ENCODE assay signal across 17 cellular contexts in genomic region chr6:29685718-29686326, GRCh38. TPM values are rescaled to one million over a fixed set of nuclear protein-coding genes. Genes with fewer than 3 reads are reported as not detected.
DNase-seq lines count a peak whose midpoint lies in the region; ATAC-seq and TF ChIP-seq lines count a peak whose summit lies in the region.
"Had no signal": no experiment of that assay in that cellular context is flagged by ENCODE, and none has a peak within 500 bp of the region (broad histone marks: within the 10 kb centered on the region; RNA-seq: fewer than 3 reads in every experiment).

No MANE protein-coding gene starts in this region.

- no peak overlapping the region for H3K9ac ChIP-seq in neuronal stem cell (ENCODE audit: low read depth, low read length, poor library complexity)

- TF ChIP-seq CTCF in GM23338 (conservative IDR thresholded peaks at IDR 0.05; ENCODE audit: low read depth in 2 of 2) (peak; percentile 86 to 98), ovary (IDR thresholded peaks at IDR 0.05) (no peak)

- no peak overlapping the region for H3K18ac ChIP-seq in neuronal stem cell (ENCODE audit: low read length)

- H2BK120ac ChIP-seq in neuronal stem cell (ENCODE audit: low read depth, low read length), result no peak overlapping the region

- H3K4ac ChIP-seq in neuronal stem cell (ENCODE audit: low read length), result no peak overlapping the region

- no peaks in the 10 kb centered on the region for H3K9me3 ChIP-seq in neuronal stem cell (replicated peaks in 1 of 2; ENCODE audit: control insufficient read depth in 2 of 2, insufficient read depth in 1 of 2, low read depth in 1 of 2, low read length in 2 of 2)
- no peaks in the 10 kb centered on the region for H3K9me3 ChIP-seq in ovary
- H3K9me3 ChIP-seq: right lobe of liver had no signal

- H3K14ac ChIP-seq in neuronal stem cell (ENCODE audit: low read length), result no peak overlapping the region

- peak overlapping the region; percentile 34; the same call in 1 of the 2 replicates for H3K27ac Mint-ChIP-seq in GM23338
- H3K27ac Mint-ChIP-seq: activated naive CD4-positive, alpha-beta T cell treated with anti-CD3 and anti-CD28 coated beads, Interleukin-2, amount 50 U/mL, for 24 hours; natural killer cell had no signal

- H3K27ac ChIP-seq in GM23338 (ENCODE audit: low read depth) (no peak overlapping the region), neuronal stem cell (replicated peaks; ENCODE audit: low read length) (no peak overlapping the region), ovary (no peak overlapping the region)
- H3K27ac ChIP-seq: C4-2B, right lobe of liver had no signal

- peak; percentile 85 for DNase-seq in GM23338 (ENCODE audit: low spot score)
- DNase-seq in SK-MEL-5 (ENCODE audit: low read depth, low spot score), result peak; percentile 45
- DNase-seq in globus pallidus (ENCODE audit: low spot score), result peak; percentile 55
- DNase-seq in neuronal stem cell (ENCODE audit: low spot score), result peak; percentile 33
- no peak for DNase-seq in AG08395 (ENCODE audit: low spot score)
- no peak for DNase-seq in ovary
- no peak for DNase-seq in NCI-H2196 (lab: John Stamatoyannopoulos, UW; ENCODE audit: unreplicated experiment)
- DNase-seq: DND-41; natural killer cell; NCI-H1092 treated with DMSO at 0.1 percent for 48 hours; NCI-H2227 treated with DMSO at 0.1 percent for 48 hours; right lobe of liver; stimulated activated CD4-positive, alpha-beta T cell treated with anti-CD3 and anti-CD28 coated beads, Interleukin-4, amount 100 ng/mL, for 1 hour had no signal

- H3K79me1 ChIP-seq in neuronal stem cell (ENCODE audit: low read depth, low read length), result no peaks in the 10 kb centered on the region

- no peak overlapping the region for H2AK5ac ChIP-seq in neuronal stem cell (ENCODE audit: low read depth, low read length)

- peak overlapping the region; percentile 25 for H3K23ac ChIP-seq in neuronal stem cell (ENCODE audit: low read depth, low read length, poor library complexity)

- no peak overlapping the region for H3K4me3 ChIP-seq in GM23338
- H3K4me3 ChIP-seq in neuronal stem cell (ENCODE audit: low read length in 2 of 2), result no peak overlapping the region
- no peak overlapping the region for H3K4me3 ChIP-seq in ovary

- H3K4me1 ChIP-seq in GM23338 (ENCODE audit: insufficient read depth) (peaks cover 12% of the 10 kb centered on the region), neuronal stem cell (ENCODE audit: control insufficient read depth in 2 of 2, insufficient read depth in 1 of 2, low read depth in 1 of 2, low read length in 2 of 2) (no peaks in the 10 kb centered on the region), ovary (ENCODE audit: insufficient read depth) (no peaks in the 10 kb centered on the region)
- H3K4me1 ChIP-seq: right lobe of liver had no signal

- no peaks in the 10 kb centered on the region for H3K79me2 ChIP-seq in GM23338 (replicated peaks; ENCODE audit: insufficient read depth)

- no peak overlapping the region for H4K91ac ChIP-seq in neuronal stem cell (ENCODE audit: low read depth, low read length, poor library complexity)

- no peak overlapping the region for H4K8ac ChIP-seq in neuronal stem cell (ENCODE audit: low read depth, low read length)

- H3K4me2 ChIP-seq in GM23338, result no peak overlapping the region
- H3K4me2 ChIP-seq in neuronal stem cell (ENCODE audit: insufficient read depth, low read length, poor library complexity, severe bottlenecking), result no peak overlapping the region

- peaks cover 8% of the 10 kb centered on the region for H3K27me3 Mint-ChIP-seq in GM23338 (ENCODE audit: insufficient read depth, low read depth, poor library complexity)

- no peak overlapping the region for H2BK12ac ChIP-seq in neuronal stem cell (ENCODE audit: low read length)

- H4K20me1 ChIP-seq in GM23338 (replicated peaks; ENCODE audit: insufficient read depth), result no peaks in the 10 kb centered on the region

- H2BK15ac ChIP-seq in neuronal stem cell (ENCODE audit: low read length), result no peak overlapping the region

- no peak for TF ChIP-seq EP300 in ovary (IDR thresholded peaks at IDR 0.05)

- intact Hi-C loops in ovary (cut with DNase I), result no loop called here

- 0 out of 2 replicates have a peak, but pooled peaks cover 2% of the 10 kb centered on the region for H3F3A ChIP-seq in GM23338 (replicated peaks; ENCODE audit: low read depth)

- no peaks in the 10 kb centered on the region for H3K9me2 ChIP-seq in GM23338 (ENCODE audit: insufficient read depth)

- H3K4me1 Mint-ChIP-seq in GM23338, result peaks cover 12% of the 10 kb centered on the region; the same call in 2 of the 3 replicates
- H3K4me1 Mint-ChIP-seq: activated naive CD4-positive, alpha-beta T cell treated with anti-CD3 and anti-CD28 coated beads, Interleukin-2, amount 50 U/mL, for 24 hours had no signal

- H3K9me3 Mint-ChIP-seq in GM23338, result peaks cover 5% of the 10 kb centered on the region
- H3K9me3 Mint-ChIP-seq: activated naive CD4-positive, alpha-beta T cell treated with anti-CD3 and anti-CD28 coated beads, Interleukin-2, amount 50 U/mL, for 24 hours; natural killer cell had no signal

- WGBS in neuronal stem cell (ENCODE audit: extremely low coverage in 2 of 2, insufficient read length in 2 of 2, insufficient replicate concordance in 1 of 2), 2 donors, result no CpG with 5 or more reads among the region's 15 CpGs
- 44 to 61% (median 52%) methylated on average over 15 of the region's 15 CpGs for WGBS in ovary, 3 donors

- H3K4me3 Mint-ChIP-seq in GM23338, result no peak overlapping the region
- H3K4me3 Mint-ChIP-seq: activated naive CD4-positive, alpha-beta T cell treated with anti-CD3 and anti-CD28 coated beads, Interleukin-2, amount 50 U/mL, for 24 hours; natural killer cell had no signal

- TF ChIP-seq POLR2A in ovary (IDR thresholded peaks at IDR 0.05), result no peak

- H3K27me3 ChIP-seq in GM23338 (ENCODE audit: insufficient read depth) (no peaks in the 10 kb centered on the region), neuronal stem cell (ENCODE audit: control insufficient read depth in 3 of 3, insufficient read depth in 3 of 3, low read depth in 1 of 3, low read length in 3 of 3) (peaks cover 0 to 6% (median 0%) of the 10 kb centered on the region in 3 experiments), ovary (no peaks in the 10 kb centered on the region)

- H3K36me3 ChIP-seq in GM23338 (ENCODE audit: insufficient read depth) (no peaks in the 10 kb centered on the region), neuronal stem cell (replicated peaks in 1 of 2; ENCODE audit: control insufficient read depth in 2 of 2, insufficient read depth in 2 of 2, low read length in 2 of 2) (no peaks in the 10 kb centered on the region), ovary (no peaks in the 10 kb centered on the region)
- H3K36me3 ChIP-seq: right lobe of liver had no signal

- H2AFZ ChIP-seq in GM23338 (peak overlapping the region; percentile 64), neuronal stem cell (ENCODE audit: low read length) (no peak overlapping the region)

- in situ Hi-C loops in SK-MEL-5 (cut with HindIII; ENCODE audit: low pct_unique_long_range_greater_than_20kb, low sequenced_read_pairs), result no loop called here

- peaks cover 4% of the 10 kb centered on the region; the same call in 1 of the 3 replicates for H3K36me3 Mint-ChIP-seq in GM23338 (ENCODE audit: low read depth)
- H3K36me3 Mint-ChIP-seq: activated naive CD4-positive, alpha-beta T cell treated with anti-CD3 and anti-CD28 coated beads, Interleukin-2, amount 50 U/mL, for 24 hours; natural killer cell had no signal

- peak; percentile 90 for ATAC-seq in GM23338
- ATAC-seq in GM19324 (IDR thresholded peaks at IDR 0.05; ENCODE audit: low FRiP score, unreplicated experiment), result no peak
- ATAC-seq: left lobe of liver, natural killer cell had no signal

- H2BK5ac ChIP-seq in neuronal stem cell (ENCODE audit: low read length), result no peak overlapping the region

TF ChIP-seq in GM23338, 12 proteins besides CTCF, POLR2A, EP300 and RAD21 (continues in another document):
- no peak for TF ChIP-seq ZNF331 (CRISPR knock-in tag; IDR thresholded peaks at IDR 0.05; ENCODE audit: low read depth)
- TF ChIP-seq EZH2 (IDR thresholded peaks at IDR 0.05; ENCODE audit: low read depth, unreplicated experiment), result no peak

RNA-seq across cellular contexts. Expression of gene ZFP57, which starts 4.9 kb away (rescaled TPM):
- 0.59 and 2.8 TPM in 2 replicates for total RNA-seq in GM23338 (2014; rRNA removed; shearing (Covaris generic))
- 0.84 and 1.3 TPM in 2 replicates for polyA plus RNA-seq in GM23338 (2016; fragmentation: Nextera tagmentation; extraction: Ambion mirVana)
- not detected in 2 replicates for total RNA-seq in SK-MEL-5 (2014; rRNA removed; shearing (Covaris generic))
- polyA plus RNA-seq in SK-MEL-5 (2015; cell fraction: cytosol; rRNA removed), result not detected in 2 replicates
- polyA plus RNA-seq in SK-MEL-5 (2015; cell fraction: nucleus; rRNA removed), result not detected in 2 replicates
- polyA plus RNA-seq in neuronal stem cell (2013, experiment 1 of 2), result 0.17 TPM
- polyA plus RNA-seq in neuronal stem cell (2013, experiment 2 of 2), result 0.14 TPM
- under 1 TPM in 2 of 7 donors, not detected in 5; 0.24 to 0.25 TPM for total RNA-seq in ovary
- polyA plus RNA-seq in ovary, result under 1 TPM in 1 of 2 donors, not detected in 1; 0.13 TPM
- total RNA-seq: left lobe of liver had no signal

RNA-seq across cellular contexts. Expression of gene MOG, which starts 28.9 kb away (rescaled TPM):
- total RNA-seq in GM23338 (2014; rRNA removed; shearing (Covaris generic)), result 0.74 and 2.5 TPM in 2 replicates
- polyA plus RNA-seq in GM23338 (2016; fragmentation: Nextera tagmentation; extraction: Ambion mirVana) (0.49 and 0.55 TPM in 2 replicates), ovary (under 1 TPM in 1 of 2 donors, not detected in 1; 0.05 TPM)
- not detected in 2 replicates for total RNA-seq in SK-MEL-5 (2014; rRNA removed; shearing (Covaris generic))
- 0.12 TPM in 1 of 2 replicates, not detected in the other for polyA plus RNA-seq in SK-MEL-5 (2015; cell fraction: cytosol; rRNA removed)
- not detected in 2 replicates for polyA plus RNA-seq in SK-MEL-5 (2015; cell fraction: nucleus; rRNA removed)
- 0.32 TPM for polyA plus RNA-seq in neuronal stem cell (2013, experiment 1 of 2)
- polyA plus RNA-seq in neuronal stem cell (2013, experiment 2 of 2), result 0.10 TPM
- under 1 TPM in 1 of 7 donors, not detected in 6; 0.13 TPM for total RNA-seq in ovary
- total RNA-seq: left lobe of liver, natural killer cell, right lobe of liver had no signal

RNA-seq across cellular contexts. Expression of gene HLA-F, which starts 37.4 kb away (rescaled TPM):
- 4.4 and 4.8 TPM in 2 replicates for total RNA-seq in GM23338 (2014; rRNA removed; shearing (Covaris generic))
- polyA plus RNA-seq in GM23338 (2016; fragmentation: Nextera tagmentation; extraction: Ambion mirVana) (10.4 and 11.6 TPM in 2 replicates), ovary (10 to 100 TPM; 16.8 to 61.6 TPM)
- 28.0 and 30.4 TPM in 2 replicates for total RNA-seq in SK-MEL-5 (2014; rRNA removed; shearing (Covaris generic))
- 28.4 and 31.7 TPM in 2 replicates for polyA plus RNA-seq in SK-MEL-5 (2015; cell fraction: cytosol; rRNA removed)
- 111 and 143 TPM in 2 replicates for polyA plus RNA-seq in SK-MEL-5 (2015; cell fraction: nucleus; rRNA removed)
- polyA plus RNA-seq in neuronal stem cell (2013, experiment 1 of 2), result 2.6 TPM
- polyA plus RNA-seq in neuronal stem cell (2013, experiment 2 of 2), result 2.2 TPM
- total RNA-seq in ovary, result 10 to 100 TPM; 16.3 to 43.4 (median 29.6) TPM

RNA-seq across cellular contexts. Expression of gene GABBR1, which starts 52.8 kb away (rescaled TPM):
- total RNA-seq in GM23338 (2014; rRNA removed; shearing (Covaris generic)), result 50.2 and 78.9 TPM in 2 replicates
- polyA plus RNA-seq in GM23338 (2016; fragmentation: Nextera tagmentation; extraction: Ambion mirVana), result 36.6 and 42.8 TPM in 2 replicates
- total RNA-seq in SK-MEL-5 (2014; rRNA removed; shearing (Covaris generic)), result 9.4 and 10.7 TPM in 2 replicates
- polyA plus RNA-seq in SK-MEL-5 (2015; cell fraction: cytosol; rRNA removed), result 14.9 and 20.3 TPM in 2 replicates
- 214 and 232 TPM in 2 replicates for polyA plus RNA-seq in SK-MEL-5 (2015; cell fraction: nucleus; rRNA removed)
- polyA plus RNA-seq in neuronal stem cell (2013, experiment 1 of 2), result 36.7 TPM
- polyA plus RNA-seq in neuronal stem cell (2013, experiment 2 of 2), result 37.1 TPM
- 10 to 100 TPM; 23.0 to 80.0 (median 58.0) TPM for total RNA-seq in ovary
- polyA plus RNA-seq in ovary, result 10 to 100 TPM; 41.3 to 48.5 TPM

Comparison
In these comparisons a context has a peak if more than half of its experiments do, and no peak if none do; other contexts are left out.
1. DNase-seq: peak in GM23338 (single experiment), SK-MEL-5 (single experiment), globus pallidus (single experiment) and neuronal stem cell (single experiment); none in AG08395 (single experiment), ovary (0 of 5) and NCI-H2196 (single experiment).
2. CTCF ChIP-seq: peak in GM23338 (2 of 2); none in ovary (0 of 3).